Comparison of ENCODE assay signal across 8 cellular contexts in genomic region chr2:85329701-85330100, GRCh38. TPM values are rescaled to one million over a fixed set of nuclear protein-coding genes. Genes with fewer than 3 reads are reported as not detected.
DNase-seq lines count a peak whose midpoint lies in the region; ATAC-seq and TF ChIP-seq lines count a peak whose summit lies in the region.
"Not testable (repeated sequence)": the region's sequence is repeated elsewhere in the genome, so short reads cannot be mapped to it uniquely, and the experiment has no call there.

No MANE protein-coding gene starts in this region.

- H4K20me1 ChIP-seq in Karpas-422 (ENCODE audit: insufficient read depth, low read depth, low read length), result peaks cover 25% of the 10 kb centered on the region

- H2AFZ ChIP-seq in Karpas-422 (ENCODE audit: low read length), result not testable (repeated sequence)

- not testable (repeated sequence) for H3K9me3 Mint-ChIP-seq in CD4-positive, alpha-beta memory T cell; activated B cell treated with CpG ODN at 0.5 μM for 24 hours; activated CD8-positive, alpha-beta memory T cell treated with anti-CD3 and anti-CD28 coated beads, Interleukin-2, amount 10 ng/mL, durations not matched to agents 7 days and 5 days (ENCODE audit: low read depth); activated naive CD4-positive, alpha-beta T cell treated with anti-CD3 and anti-CD28 coated beads, Interleukin-2, amount 10 ng/mL, durations not matched to agents 7 days and 5 days; endodermal cell; nephron; stimulated activated naive CD8-positive, alpha-beta T cell treated with anti-CD3 and anti-CD28 coated beads, Interleukin-15, Interleukin-2, amounts not matched to agents 100 ng/mL and 50 ng/mL, for 24 hours

- H3K36me3 Mint-ChIP-seq in CD4-positive, alpha-beta memory T cell, result peaks cover 27 to 39% of the 10 kb centered on the region in 2 donors
- H3K36me3 Mint-ChIP-seq in activated B cell treated with CpG ODN at 0.5 μM for 24 hours (ENCODE audit: low read depth) (peaks cover 34% of the 10 kb centered on the region), endodermal cell (ENCODE audit: low read depth) (peaks cover 15% of the 10 kb centered on the region), nephron (ENCODE audit: low read depth) (peaks cover 17% of the 10 kb centered on the region)
- peaks cover 32% of the 10 kb centered on the region for H3K36me3 Mint-ChIP-seq in activated CD8-positive, alpha-beta memory T cell treated with anti-CD3 and anti-CD28 coated beads, Interleukin-2, amount 10 ng/mL, durations not matched to agents 7 days and 5 days
- H3K36me3 Mint-ChIP-seq in activated naive CD4-positive, alpha-beta T cell treated with anti-CD3 and anti-CD28 coated beads, Interleukin-2, amount 10 ng/mL, durations not matched to agents 7 days and 5 days, result peaks cover 28% of the 10 kb centered on the region
- H3K36me3 Mint-ChIP-seq in stimulated activated naive CD8-positive, alpha-beta T cell treated with anti-CD3 and anti-CD28 coated beads, Interleukin-15, Interleukin-2, amounts not matched to agents 100 ng/mL and 50 ng/mL, for 24 hours (ENCODE audit: low read depth), result peaks cover 27% of the 10 kb centered on the region

- not testable (repeated sequence) for H3K9me2 ChIP-seq in Karpas-422 (replicated peaks; ENCODE audit: insufficient read depth, low read length)

- H3K27ac Mint-ChIP-seq in CD4-positive, alpha-beta memory T cell, result peak overlapping the region in 3 of 7 donors; percentile 38 to 99 (median 43)
- H3K27ac Mint-ChIP-seq in activated B cell treated with CpG ODN at 0.5 μM for 24 hours, result peak overlapping the region; percentile 31
- not testable (repeated sequence) for H3K27ac Mint-ChIP-seq in activated CD8-positive, alpha-beta memory T cell treated with anti-CD3 and anti-CD28 coated beads, Interleukin-2, amount 10 ng/mL, durations not matched to agents 7 days and 5 days; activated naive CD4-positive, alpha-beta T cell treated with anti-CD3 and anti-CD28 coated beads, Interleukin-2, amount 10 ng/mL, durations not matched to agents 7 days and 5 days; endodermal cell
- H3K27ac Mint-ChIP-seq in nephron, result peak overlapping the region; percentile 18 to 38 (median 33)
- H3K27ac Mint-ChIP-seq in stimulated activated naive CD8-positive, alpha-beta T cell treated with anti-CD3 and anti-CD28 coated beads, Interleukin-15, Interleukin-2, amounts not matched to agents 100 ng/mL and 50 ng/mL, for 24 hours, result peak overlapping the region; percentile 57

- H3K4me1 Mint-ChIP-seq in CD4-positive, alpha-beta memory T cell, result peaks cover 13 to 48% (median 20%) of the 10 kb centered on the region in 4 donors
- H3K4me1 Mint-ChIP-seq in activated B cell treated with CpG ODN at 0.5 μM for 24 hours (peaks cover 45% of the 10 kb centered on the region), endodermal cell (peaks cover 30% of the 10 kb centered on the region), nephron (peaks cover 44% of the 10 kb centered on the region)
- H3K4me1 Mint-ChIP-seq in activated CD8-positive, alpha-beta memory T cell treated with anti-CD3 and anti-CD28 coated beads, Interleukin-2, amount 10 ng/mL, durations not matched to agents 7 days and 5 days, result peaks cover 30% of the 10 kb centered on the region
- H3K4me1 Mint-ChIP-seq in activated naive CD4-positive, alpha-beta T cell treated with anti-CD3 and anti-CD28 coated beads, Interleukin-2, amount 10 ng/mL, durations not matched to agents 7 days and 5 days, result peaks cover 20% of the 10 kb centered on the region
- H3K4me1 Mint-ChIP-seq in stimulated activated naive CD8-positive, alpha-beta T cell treated with anti-CD3 and anti-CD28 coated beads, Interleukin-15, Interleukin-2, amounts not matched to agents 100 ng/mL and 50 ng/mL, for 24 hours (ENCODE audit: low read depth), result peaks cover 26% of the 10 kb centered on the region

- WGBS in endodermal cell (ENCODE audit: insufficient coverage in 1 of 2, insufficient read length in 1 of 2), 2 experiments, result 95% methylated on average over 3 of the region's 3 CpGs; no CpG with 5 or more reads in 1 of the 2 experiments

- not testable (repeated sequence) for H3K4me3 ChIP-seq in CD4-positive, alpha-beta memory T cell (ENCODE audit: low read length in 2 of 2); Karpas-422 (ENCODE audit: low read length); endodermal cell (ENCODE audit: low read length)

- H3K36me3 ChIP-seq in CD4-positive, alpha-beta memory T cell (ENCODE audit: insufficient read depth, low read length), result not testable (repeated sequence)
- H3K36me3 ChIP-seq in Karpas-422 (ENCODE audit: insufficient read depth, low read length) (peaks cover 19% of the 10 kb centered on the region), endodermal cell (ENCODE audit: control insufficient read depth, insufficient read depth, low read length) (peaks cover 11% of the 10 kb centered on the region)

- H3K9ac ChIP-seq in Karpas-422 (ENCODE audit: low read length); endodermal cell (ENCODE audit: extremely low read depth, low read length, poor library complexity, severe bottlenecking): not testable (repeated sequence)

- H3K4me1 ChIP-seq in CD4-positive, alpha-beta memory T cell (ENCODE audit: insufficient read depth, low read length), result peaks cover 27% of the 10 kb centered on the region
- H3K4me1 ChIP-seq in Karpas-422 (ENCODE audit: low read length), result peaks cover 36% of the 10 kb centered on the region
- not testable (repeated sequence) for H3K4me1 ChIP-seq in endodermal cell (ENCODE audit: control insufficient read depth, insufficient read depth, low read length)

- not testable (repeated sequence) for H3K27ac ChIP-seq in CD4-positive, alpha-beta memory T cell (ENCODE audit: low read depth, low read length); Karpas-422 (ENCODE audit: low read length); endodermal cell (ENCODE audit: low read depth, low read length)

- peak overlapping the region; percentile 97 for H3K4me2 ChIP-seq in Karpas-422 (ENCODE audit: low read depth, low read length, poor library complexity, severe bottlenecking)

- not testable (repeated sequence) for ATAC-seq in activated B cell treated with CpG ODN at 0.5 μM for 24 hours (ENCODE audit: low read depth); activated CD8-positive, alpha-beta memory T cell treated with anti-CD3 and anti-CD28 coated beads, Interleukin-2, amount 10 ng/mL, durations not matched to agents 7 days and 5 days

- POLR2A ChIA-PET in CD4-positive, alpha-beta memory T cell (lab: Charles Lee; ENCODE audit: partially characterized antibody), result interaction anchor here (3.0 to 10.1 kb wide), 2 partner anchors 24 to 265 kb away, joined by 24 to 240 read pairs; partner anchors contain the start of genes ELMOD3, RETSAT and RNF181
- POLR2A ChIA-PET in activated B cell treated with CpG ODN at 0.5 μM for 24 hours (lab: Charles Lee), result interaction anchor here (0.8 to 1.6 kb wide), 2 partner anchors 24 kb away, joined by 5 to 6 read pairs; partner anchors contain the start of genes ELMOD3 and RETSAT

- not testable (repeated sequence) for H3K9me3 ChIP-seq in CD4-positive, alpha-beta memory T cell (ENCODE audit: control insufficient read depth in 1 of 2, low read length in 2 of 2); Karpas-422 (ENCODE audit: low read length); endodermal cell (ENCODE audit: control insufficient read depth, low read length)

- not testable (repeated sequence) for DNase-seq in CD4-positive, alpha-beta memory T cell; Karpas-422; activated B cell treated with CpG ODN at 0.5 μM for 24 hours; activated CD8-positive, alpha-beta memory T cell treated with anti-CD3 and anti-CD28 coated beads, Interleukin-2, amount 10 ng/mL, durations not matched to agents 7 days and 5 days; activated naive CD4-positive, alpha-beta T cell treated with anti-CD3 and anti-CD28 coated beads, Interleukin-2, amount 10 ng/mL, durations not matched to agents 7 days and 5 days; endodermal cell

- not testable (repeated sequence) for TF ChIP-seq CTCF in activated B cell treated with CpG ODN at 0.5 μM for 24 hours (IDR thresholded peaks at IDR 0.05); endodermal cell (conservative IDR thresholded peaks at IDR 0.05); nephron (IDR thresholded peaks at IDR 0.05; ENCODE audit: unreplicated experiment in 3 of 3)

- CTCF ChIA-PET in CD4-positive, alpha-beta memory T cell (lab: Charles Lee; ENCODE audit: partially characterized antibody), result interaction anchor here (0.6 kb wide), 1 partner anchor 117 kb away, joined by 3 read pairs; no protein-coding TSS in a partner anchor
- CTCF ChIA-PET in activated B cell treated with CpG ODN at 0.5 μM for 24 hours (lab: Charles Lee); activated naive CD4-positive, alpha-beta T cell treated with anti-CD3 and anti-CD28 coated beads, Interleukin-2, amount 10 ng/mL, durations not matched to agents 7 days and 5 days (lab: Charles Lee): not testable (repeated sequence)
- CTCF ChIA-PET in activated CD8-positive, alpha-beta memory T cell treated with anti-CD3 and anti-CD28 coated beads, Interleukin-2, amount 10 ng/mL, durations not matched to agents 7 days and 5 days (lab: Charles Lee), result interaction anchor here (1.4 kb wide), 1 partner anchor 222 kb away, joined by 3 read pairs; no protein-coding TSS in a partner anchor

- H3K27me3 Mint-ChIP-seq in CD4-positive, alpha-beta memory T cell; activated B cell treated with CpG ODN at 0.5 μM for 24 hours; activated CD8-positive, alpha-beta memory T cell treated with anti-CD3 and anti-CD28 coated beads, Interleukin-2, amount 10 ng/mL, durations not matched to agents 7 days and 5 days; activated naive CD4-positive, alpha-beta T cell treated with anti-CD3 and anti-CD28 coated beads, Interleukin-2, amount 10 ng/mL, durations not matched to agents 7 days and 5 days; endodermal cell (ENCODE audit: insufficient read depth); nephron (ENCODE audit: low read depth); stimulated activated naive CD8-positive, alpha-beta T cell treated with anti-CD3 and anti-CD28 coated beads, Interleukin-15, Interleukin-2, amounts not matched to agents 100 ng/mL and 50 ng/mL, for 24 hours: not testable (repeated sequence)

- H3K79me2 ChIP-seq in Karpas-422 (ENCODE audit: low read length), result peaks cover 30% of the 10 kb centered on the region

- H3K27me3 ChIP-seq in CD4-positive, alpha-beta memory T cell (ENCODE audit: insufficient read depth, low read length); Karpas-422 (ENCODE audit: low read length); endodermal cell (ENCODE audit: control insufficient read depth, insufficient read depth, low read length, poor library complexity, severe bottlenecking): not testable (repeated sequence)

- peak overlapping the region in 5 of 8 donors; percentile 4 to 57 (median 31) for H3K4me3 Mint-ChIP-seq in CD4-positive, alpha-beta memory T cell
- H3K4me3 Mint-ChIP-seq in activated B cell treated with CpG ODN at 0.5 μM for 24 hours (peak overlapping the region; percentile 45), endodermal cell (peak overlapping the region; percentile 73), nephron (peak overlapping the region; percentile 24 to 72 (median 44))
- peak overlapping the region; percentile 21 for H3K4me3 Mint-ChIP-seq in activated CD8-positive, alpha-beta memory T cell treated with anti-CD3 and anti-CD28 coated beads, Interleukin-2, amount 10 ng/mL, durations not matched to agents 7 days and 5 days
- peak overlapping the region; percentile 10 for H3K4me3 Mint-ChIP-seq in activated naive CD4-positive, alpha-beta T cell treated with anti-CD3 and anti-CD28 coated beads, Interleukin-2, amount 10 ng/mL, durations not matched to agents 7 days and 5 days
- peak overlapping the region; percentile 98 for H3K4me3 Mint-ChIP-seq in stimulated activated naive CD8-positive, alpha-beta T cell treated with anti-CD3 and anti-CD28 coated beads, Interleukin-15, Interleukin-2, amounts not matched to agents 100 ng/mL and 50 ng/mL, for 24 hours

- intact Hi-C loops in CD4-positive, alpha-beta memory T cell (cut with micrococcal nuclease), result loop anchor here (2.0 to 10.0 kb wide), 2 partner anchors 285 to 1111 kb away; partner anchors contain the start of genes C2orf68, KDM3A and USP39
- intact Hi-C loops in activated B cell treated with CpG ODN at 0.5 μM for 24 hours (cut with micrococcal nuclease), result loop anchor here (2.0 to 10.0 kb wide), 5 partner anchors 231 to 1295 kb away; partner anchors contain the start of genes CHMP3, GGCX, IMMT and MRPL35

RNA-seq across cellular contexts. Expression of gene TGOLN2, which starts 1.9 kb away (rescaled TPM):
- total RNA-seq in CD4-positive, alpha-beta memory T cell, result 100 to 1,000 TPM; 188 to 195 TPM
- polyA plus RNA-seq in CD4-positive, alpha-beta memory T cell, result 10 to 100 TPM; 29.8 to 54.7 TPM
- 130 and 150 TPM in 2 replicates for total RNA-seq in Karpas-422 (2014; rRNA removed; shearing (Covaris generic); ENCODE audit: low replicate concordance)
- total RNA-seq in activated B cell treated with CpG ODN at 0.5 μM for 24 hours, result 103 and 119 TPM in 2 replicates
- total RNA-seq in activated CD8-positive, alpha-beta memory T cell treated with anti-CD3 and anti-CD28 coated beads, Interleukin-2, amount 10 ng/mL, durations not matched to agents 7 days and 5 days, result 100 to 1,000 TPM; 109 to 116 TPM
- total RNA-seq in endodermal cell, result 10 to 100 TPM; 58.6 to 67.0 TPM
- 46.4 TPM for polyA plus RNA-seq in endodermal cell (2013, experiment 1 of 2)
- 44.3 TPM for polyA plus RNA-seq in endodermal cell (2013, experiment 2 of 2)

RNA-seq across cellular contexts. Expression of gene RETSAT, which starts 24.6 kb away (rescaled TPM):
- total RNA-seq in CD4-positive, alpha-beta memory T cell, result 10 to 100 TPM; 33.0 to 33.4 TPM
- 10 to 100 TPM; 20.8 to 24.3 TPM for polyA plus RNA-seq in CD4-positive, alpha-beta memory T cell
- total RNA-seq in Karpas-422 (2014; rRNA removed; shearing (Covaris generic); ENCODE audit: low replicate concordance), result 21.6 and 23.0 TPM in 2 replicates
- total RNA-seq in activated B cell treated with CpG ODN at 0.5 μM for 24 hours (16.9 and 17.1 TPM in 2 replicates), endodermal cell (10 to 100 TPM; 12.7 to 19.7 TPM)
- total RNA-seq in activated CD8-positive, alpha-beta memory T cell treated with anti-CD3 and anti-CD28 coated beads, Interleukin-2, amount 10 ng/mL, durations not matched to agents 7 days and 5 days, result 10 to 100 TPM; 28.2 to 35.5 TPM
- 11.9 TPM for polyA plus RNA-seq in endodermal cell (2013, experiment 1 of 2)
- 12.8 TPM for polyA plus RNA-seq in endodermal cell (2013, experiment 2 of 2)

RNA-seq across cellular contexts. Expression of gene ELMOD3, which starts 24.9 kb away (rescaled TPM):
- 10 to 100 TPM; 29.8 to 33.2 TPM for total RNA-seq in CD4-positive, alpha-beta memory T cell
- polyA plus RNA-seq in CD4-positive, alpha-beta memory T cell, result 10 to 100 TPM; 10.1 to 11.2 TPM
- total RNA-seq in Karpas-422 (2014; rRNA removed; shearing (Covaris generic); ENCODE audit: low replicate concordance), result 18.6 and 28.8 TPM in 2 replicates
- total RNA-seq in activated B cell treated with CpG ODN at 0.5 μM for 24 hours, result 19.2 and 25.4 TPM in 2 replicates
- 10 to 100 TPM; 21.7 to 27.7 TPM for total RNA-seq in activated CD8-positive, alpha-beta memory T cell treated with anti-CD3 and anti-CD28 coated beads, Interleukin-2, amount 10 ng/mL, durations not matched to agents 7 days and 5 days
- total RNA-seq in endodermal cell, result 10 to 100 TPM; 12.4 to 18.9 TPM
- polyA plus RNA-seq in endodermal cell (2013, experiment 1 of 2), result 19.1 TPM
- 19.3 TPM for polyA plus RNA-seq in endodermal cell (2013, experiment 2 of 2)

Comparison
In these comparisons a context has a peak if more than half of its experiments do, and no peak if none do; other contexts are left out.
1. H3K4me3 Mint-ChIP-seq: peak in every context shown above with its lines; median percentile 98 in stimulated activated naive CD8-positive, alpha-beta T cell treated with anti-CD3 and anti-CD28 coated beads, Interleukin-15, Interleukin-2, amounts not matched to agents 100 ng/mL and 50 ng/mL, for 24 hours; 73 in endodermal cell; 45 in activated B cell treated with CpG ODN at 0.5 μM for 24 hours; 44 in nephron; 31 in CD4-positive, alpha-beta memory T cell; 21 in activated CD8-positive, alpha-beta memory T cell treated with anti-CD3 and anti-CD28 coated beads, Interleukin-2, amount 10 ng/mL, durations not matched to agents 7 days and 5 days; 10 in activated naive CD4-positive, alpha-beta T cell treated with anti-CD3 and anti-CD28 coated beads, Interleukin-2, amount 10 ng/mL, durations not matched to agents 7 days and 5 days.